Comparison of ENCODE assay signal across 10 cellular contexts in genomic region chr5:69265931-69266330, GRCh38.
A peak's percentile ranks its signal among the peaks of the same experiment; 100 is the strongest.
DNase-seq lines count a peak whose midpoint lies in the region; ATAC-seq and TF ChIP-seq lines count a peak whose summit lies in the region.
"Had no signal": no experiment of that assay in that cellular context is flagged by ENCODE, and none has a peak within 500 bp of the region (broad histone marks: within the 10 kb centered on the region; RNA-seq: fewer than 3 reads in every experiment).

No MANE protein-coding gene starts in this region.

- no peaks in the 10 kb centered on the region for H3K4me1 Mint-ChIP-seq in stimulated activated naive CD8-positive, alpha-beta T cell treated with anti-CD3 and anti-CD28 coated beads, Interleukin-15, amount 100 ng/mL, for 72 hours

- no peak overlapping the region for H3K4me3 Mint-ChIP-seq in stimulated activated naive CD8-positive, alpha-beta T cell treated with anti-CD3 and anti-CD28 coated beads, Interleukin-15, amount 100 ng/mL, for 72 hours
- H3K4me3 Mint-ChIP-seq: activated naive CD4-positive, alpha-beta T cell treated with anti-CD3 and anti-CD28 coated beads, Interleukin-2, amount 50 U/mL, for 24 hours; IgD-negative memory B cell had no signal

- peak; percentile 55 for ATAC-seq in stimulated activated naive CD8-positive, alpha-beta T cell treated with anti-CD3 and anti-CD28 coated beads, Interleukin-15, amount 100 ng/mL, for 72 hours
- no peak for ATAC-seq in stimulated activated naive CD8-positive, alpha-beta T cell treated with anti-CD3 and anti-CD28 coated beads, Interleukin-15, Interleukin-2, amounts not matched to agents 100 U/mL and 50 U/mL, for 24 hours
- ATAC-seq in GM18858 (IDR thresholded peaks at IDR 0.05; ENCODE audit: unreplicated experiment): no peak

- peak; percentile 23 for TF ChIP-seq CTCF in fibroblast of mammary gland (conservative IDR thresholded peaks at IDR 0.05; ENCODE audit: control insufficient read depth, insufficient read depth, low read depth, low read length)

- H3K4me3 ChIP-seq in fibroblast of mammary gland (ENCODE audit: control insufficient read depth, low read depth, low read length): no peak overlapping the region

- H3K27me3 Mint-ChIP-seq in stimulated activated naive CD8-positive, alpha-beta T cell treated with anti-CD3 and anti-CD28 coated beads, Interleukin-15, amount 100 ng/mL, for 72 hours: no peaks in the 10 kb centered on the region
- H3K27me3 Mint-ChIP-seq: activated naive CD4-positive, alpha-beta T cell treated with anti-CD3 and anti-CD28 coated beads, Interleukin-2, amount 50 U/mL, for 24 hours; IgD-negative memory B cell had no signal

- intact Hi-C loops in posterior cingulate gyrus (cut with DNase I): no loop called here

- H3K9me3 Mint-ChIP-seq in stimulated activated naive CD8-positive, alpha-beta T cell treated with anti-CD3 and anti-CD28 coated beads, Interleukin-15, amount 100 ng/mL, for 72 hours: no peaks in the 10 kb centered on the region
- H3K9me3 Mint-ChIP-seq: activated naive CD4-positive, alpha-beta T cell treated with anti-CD3 and anti-CD28 coated beads, Interleukin-2, amount 50 U/mL, for 24 hours; IgD-negative memory B cell had no signal

- H3K27ac Mint-ChIP-seq in stimulated activated naive CD8-positive, alpha-beta T cell treated with anti-CD3 and anti-CD28 coated beads, Interleukin-15, amount 100 ng/mL, for 72 hours: peak overlapping the region in 1 of 2 donors; percentile 51

- DNase-seq in stimulated activated naive CD8-positive, alpha-beta T cell treated with anti-CD3 and anti-CD28 coated beads, Interleukin-15, amount 100 ng/mL, for 72 hours: peak in 1 of 2 donors; percentile 14
- DNase-seq in stimulated activated naive CD8-positive, alpha-beta T cell treated with anti-CD3 and anti-CD28 coated beads, Interleukin-15, Interleukin-2, amounts not matched to agents 100 U/mL and 50 U/mL, for 24 hours: no peak
- peak; percentile 12 for DNase-seq in OCI-M1 (lab: John Stamatoyannopoulos, UW)
- DNase-seq in fibroblast of mammary gland (ENCODE audit: low read depth): no peak
- no peak for DNase-seq in LoVo (ENCODE audit: low spot score)
- DNase-seq in MV-4-11 (lab: John Stamatoyannopoulos, UW): no peak
- no peak for DNase-seq in posterior cingulate gyrus
